Comparison of ENCODE assay signal across 16 cellular contexts in genomic region chr12:103729499-103729898, GRCh38.
A peak's percentile ranks its signal among the peaks of the same experiment; 100 is the strongest.
DNase-seq lines count a peak whose midpoint lies in the region; ATAC-seq, FAIRE-seq and TF ChIP-seq lines count a peak whose summit lies in the region.
"Had no signal": no experiment of that assay in that cellular context is flagged by ENCODE, and none has a peak within 500 bp of the region (broad histone marks: within the 10 kb centered on the region; RNA-seq: fewer than 3 reads in every experiment).

No MANE protein-coding gene starts in this region.

- H3K9ac ChIP-seq in astrocyte (ENCODE audit: low read length): no peak overlapping the region

- TF ChIP-seq CTCF in astrocyte (IDR thresholded peaks at IDR 0.05; ENCODE audit: insufficient read depth, low read depth, low read length) (no peak), left lung (IDR thresholded peaks at IDR 0.05) (no peak)

- no peak for FAIRE-seq in astrocyte (lab: Jason Lieb, UNC)
- FAIRE-seq: A204.1, H54 had no signal

- no peaks in the 10 kb centered on the region for H3K4me1 ChIP-seq in astrocyte (ENCODE audit: insufficient read depth, low read length)
- no peaks in the 10 kb centered on the region for H3K4me1 ChIP-seq in left lung

- no peak overlapping the region for H3K27ac Mint-ChIP-seq in astrocyte (ENCODE audit: unreplicated experiment)
- H3K27ac Mint-ChIP-seq: B cell; CD4-positive, alpha-beta T cell; IgD-negative memory B cell had no signal

- H3K79me2 ChIP-seq in astrocyte (ENCODE audit: insufficient read depth, low read length): no peaks in the 10 kb centered on the region

- intact Hi-C loops in left lung (cut with DNase I): no loop called here
- intact Hi-C loops in left cardiac atrium (cut with DNase I): no loop called here

- no peak overlapping the region for H3K4me3 Mint-ChIP-seq in astrocyte (ENCODE audit: unreplicated experiment)
- H3K4me3 Mint-ChIP-seq: B cell; CD4-positive, alpha-beta T cell; IgD-negative memory B cell had no signal

- H3K4me2 ChIP-seq in astrocyte (ENCODE audit: low read length): no peak overlapping the region

- DNase-seq in HCEC 1CT: peak; percentile 6
- peak; percentile 9 for DNase-seq in astrocyte (ENCODE audit: low read depth)
- DNase-seq in left lung: no peak
- no peak for DNase-seq in activated naive CD4-positive, alpha-beta T cell treated with Interleukin-2 at 50 U/mL for 16 hours
- no peak for DNase-seq in left cardiac atrium
- DNase-seq: C1 segment of cervical spinal cord; Calu3; CD4-positive, alpha-beta T cell; DND-41; GDM1 had no signal

- peaks cover 2% of the 10 kb centered on the region for H3K4me1 Mint-ChIP-seq in astrocyte (ENCODE audit: low read depth, unreplicated experiment)
- H3K4me1 Mint-ChIP-seq: B cell had no signal

- H3K27me3 ChIP-seq in astrocyte (ENCODE audit: insufficient read depth, low read length): no peaks in the 10 kb centered on the region
- no peaks in the 10 kb centered on the region for H3K27me3 ChIP-seq in left lung

- no peak overlapping the region for H3K27ac ChIP-seq in astrocyte (ENCODE audit: low read depth, low read length)
- no peak overlapping the region for H3K27ac ChIP-seq in left lung

- H3K9me3 ChIP-seq in astrocyte (ENCODE audit: insufficient read depth, low read depth, low read length): no peaks in the 10 kb centered on the region
- peaks cover 0 to 10% of the 10 kb centered on the region in 2 donors for H3K9me3 ChIP-seq in left lung

- H3K36me3 Mint-ChIP-seq in astrocyte (ENCODE audit: low read depth, unreplicated experiment): no peaks in the 10 kb centered on the region
- H3K36me3 Mint-ChIP-seq: IgD-negative memory B cell had no signal

- no peaks in the 10 kb centered on the region for H4K20me1 ChIP-seq in astrocyte (ENCODE audit: insufficient read depth, low read length)

- H3K36me3 ChIP-seq in astrocyte (ENCODE audit: insufficient read depth, low read length) (no peaks in the 10 kb centered on the region), left lung (no peaks in the 10 kb centered on the region)

- H3K4me3 ChIP-seq in astrocyte (ENCODE audit: insufficient read depth, low read depth, low read length) (no peak overlapping the region), left lung (no peak overlapping the region)

- no peak overlapping the region for H2AFZ ChIP-seq in astrocyte (ENCODE audit: low read depth, low read length)

- peak; percentile 62 for ATAC-seq in esophagus mucosa
- ATAC-seq in left lung: peak; percentile 87
- ATAC-seq in GM18909 (IDR thresholded peaks at IDR 0.05; ENCODE audit: poor library complexity, unreplicated experiment): no peak
- ATAC-seq in left cardiac atrium: no peak

- peaks cover 16% of the 10 kb centered on the region for H3K27me3 Mint-ChIP-seq in astrocyte (ENCODE audit: low read depth, unreplicated experiment)
- H3K27me3 Mint-ChIP-seq: CD4-positive, alpha-beta T cell had no signal

- H3K9me3 Mint-ChIP-seq in astrocyte (ENCODE audit: unreplicated experiment): peaks cover 3% of the 10 kb centered on the region

Comparison
In these comparisons a context has a peak if more than half of its experiments do, and no peak if none do; other contexts are left out.
1. DNase-seq: peak in HCEC 1CT (single experiment) and astrocyte (single experiment); none in left lung (0 of 2), activated naive CD4-positive, alpha-beta T cell treated with Interleukin-2 at 50 U/mL for 16 hours (single experiment) and left cardiac atrium (single experiment).
2. ATAC-seq: peak in esophagus mucosa (single experiment) and left lung (single experiment); none in GM18909 (single experiment) and left cardiac atrium (0 of 2).